23 cellular contexts compared by ENCODE assay signal in the genomic region with DNA sequence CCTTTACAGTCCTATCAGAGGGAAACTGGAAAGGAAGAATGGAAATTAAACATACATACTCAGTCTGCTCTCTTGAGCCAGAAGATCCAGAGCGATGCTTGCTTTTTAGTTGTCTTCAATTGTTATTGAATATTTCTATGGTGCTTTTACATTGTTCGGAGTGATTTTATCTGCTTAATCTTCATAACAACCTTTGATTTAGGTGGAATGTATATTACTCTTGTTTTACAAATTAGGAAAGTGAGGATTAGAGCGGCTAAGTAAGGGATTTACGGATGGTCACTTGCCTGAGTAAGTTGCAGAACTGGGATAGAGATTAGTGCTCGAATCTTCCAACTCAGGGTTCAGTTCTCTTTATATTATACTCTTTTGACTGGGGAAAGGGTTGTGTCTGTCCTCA.
"Had no signal": no experiment of that assay in that cellular context is flagged by ENCODE, and none has a peak within 500 bp of the region (broad histone marks: within the 10 kb centered on the region; RNA-seq: fewer than 3 reads in every experiment).

No MANE protein-coding gene starts in this region.

- H3K4me1 Mint-ChIP-seq: mesothelial cell of epicardium; stimulated activated effector memory CD8-positive, alpha-beta T cell treated with anti-CD3 and anti-CD28 coated beads, Interleukin-12 subunit alpha, Interleukin-12 subunit beta, amount 100 ng/mL, for 72 hours had no signal

- H3K27me3 ChIP-seq: foreskin keratinocyte, hepatocyte, pancreas, right lobe of liver, suprapubic skin, thyroid gland, upper lobe of right lung had no signal

- H3K9me3 Mint-ChIP-seq: endodermal cell; mesothelial cell of epicardium; natural killer cell treated with Interleukin-12 subunit alpha and Interleukin-12 subunit beta and Interleukin-15 and Interleukin-18, amount 100 ng/mL, for 72 hours; stimulated activated effector memory CD8-positive, alpha-beta T cell treated with anti-CD3 and anti-CD28 coated beads, Interleukin-12 subunit alpha, Interleukin-12 subunit beta, amount 100 ng/mL, for 72 hours had no signal

- H3K79me2 ChIP-seq: hepatocyte had no signal

- H2AFZ ChIP-seq: hepatocyte had no signal

- H3K4me3 Mint-ChIP-seq: endodermal cell; mesothelial cell of epicardium; natural killer cell treated with Interleukin-12 subunit alpha and Interleukin-12 subunit beta and Interleukin-15 and Interleukin-18, amount 100 ng/mL, for 72 hours; stimulated activated effector memory CD8-positive, alpha-beta T cell treated with anti-CD3 and anti-CD28 coated beads, Interleukin-12 subunit alpha, Interleukin-12 subunit beta, amount 100 ng/mL, for 72 hours had no signal

- H3K36me3 ChIP-seq: left ventricle myocardium inferior, pancreas, prostate gland, right lobe of liver, suprapubic skin, thyroid gland, upper lobe of right lung had no signal

- H3K4me3 ChIP-seq: coronary artery, hepatocyte, left ventricle myocardium inferior, pancreas, prostate gland, right lobe of liver, suprapubic skin, thyroid gland, upper lobe of right lung had no signal

- H3K27me3 Mint-ChIP-seq: natural killer cell treated with Interleukin-12 subunit alpha and Interleukin-12 subunit beta and Interleukin-15 and Interleukin-18, amount 100 ng/mL, for 72 hours had no signal

- H3K9me3 ChIP-seq: left ventricle myocardium inferior, pancreas, prostate gland, right lobe of liver, suprapubic skin, thyroid gland, upper lobe of right lung had no signal

- H3K27ac Mint-ChIP-seq: endodermal cell; mesothelial cell of epicardium; natural killer cell treated with Interleukin-12 subunit alpha and Interleukin-12 subunit beta and Interleukin-15 and Interleukin-18, amount 100 ng/mL, for 72 hours; stimulated activated effector memory CD8-positive, alpha-beta T cell treated with anti-CD3 and anti-CD28 coated beads, Interleukin-12 subunit alpha, Interleukin-12 subunit beta, amount 100 ng/mL, for 72 hours had no signal

- DNase-seq: effector CD4-positive, alpha-beta T cell; endodermal cell; erythroblast; kidney; left cardiac atrium; left ventricle myocardium inferior; occipital lobe; pancreas; right lobe of liver; stimulated activated CD4-positive, alpha-beta T cell treated with anti-CD3 and anti-CD28 coated beads, Interleukin-4, amount 100 ng/mL, for 1 hour; stimulated activated CD8-positive, alpha-beta memory T cell treated with anti-CD3 and anti-CD28 coated beads, Interleukin-4, amount 100 ng/mL, for 48 hours; stimulated activated naive CD8-positive, alpha-beta T cell treated with anti-CD3 and anti-CD28 coated beads, Interleukin-15, Interleukin-2, amounts not matched to agents 100 U/mL and 50 U/mL, for 24 hours; thyroid gland; upper lobe of right lung had no signal

- H3K27ac ChIP-seq: coronary artery, foreskin keratinocyte, hepatocyte, left ventricle myocardium inferior, prostate gland, right lobe of liver, suprapubic skin, thyroid gland, upper lobe of right lung had no signal

- H3K36me3 Mint-ChIP-seq: natural killer cell treated with Interleukin-12 subunit alpha and Interleukin-12 subunit beta and Interleukin-15 and Interleukin-18, amount 100 ng/mL, for 72 hours; stimulated activated effector memory CD8-positive, alpha-beta T cell treated with anti-CD3 and anti-CD28 coated beads, Interleukin-12 subunit alpha, Interleukin-12 subunit beta, amount 100 ng/mL, for 72 hours had no signal

- FAIRE-seq: endothelial cell of umbilical vein, kidney, pancreas had no signal

- H3K4me2 ChIP-seq: hepatocyte had no signal

- H3K4me1 ChIP-seq: prostate gland, right lobe of liver, upper lobe of right lung had no signal
